Comparison of ENCODE assay signal across 1 cellular context in genomic region chr21:32727728-32728454, GRCh38.
A peak's percentile ranks its signal among the peaks of the same experiment; 100 is the strongest.
TF ChIP-seq lines count a peak whose summit lies in the region.

Gene SYNJ1, minus strand, starts transcription at chr21:32728013. Its CDS starts 1,118 bp downstream, at chr21:32726895.

TF ChIP-seq in HepG2, 621 proteins besides CTCF, POLR2A, EP300 and RAD21 (continued from another document and continues in another):
- TF ChIP-seq MLXIP (CRISPR knock-in tag; IDR thresholded peaks at IDR 0.05; ENCODE audit: borderline replicate concordance) (no peak), ZNF629 (CRISPR knock-in tag; conservative IDR thresholded peaks at IDR 0.05) (no peak), GABPB1 (CRISPR knock-in tag; IDR thresholded peaks at IDR 0.05) (peak; percentile 98), SIX1 (CRISPR knock-in tag; IDR thresholded peaks at IDR 0.05; ENCODE audit: borderline replicate concordance) (no peak), ZNF18 (CRISPR knock-in tag; IDR thresholded peaks at IDR 0.05; ENCODE audit: insufficient replicate concordance) (no peak), SKI (IDR thresholded peaks at IDR 0.05; ENCODE audit: partially characterized antibody) (peak; percentile 55), U2AF2 (IDR thresholded peaks at IDR 0.05; ENCODE audit: low read depth, low read length) (no peak), ZNF800 (CRISPR knock-in tag; IDR thresholded peaks at IDR 0.05) (peak; percentile 28), ZNF512B (CRISPR knock-in tag; IDR thresholded peaks at IDR 0.05; ENCODE audit: borderline replicate concordance) (no peak), KIAA2018 (CRISPR knock-in tag; IDR thresholded peaks at IDR 0.05; ENCODE audit: borderline replicate concordance) (0 out of 2 replicates have a peak, but pooled peaks have one; percentile 29), ZNF282 (IDR thresholded peaks at IDR 0.05; ENCODE audit: partially characterized antibody) (no peak), ZFP36L1 (CRISPR knock-in tag; IDR thresholded peaks at IDR 0.05) (peak; percentile 82; the same call in 1 of the 2 replicates), RCOR2 (CRISPR knock-in tag; IDR thresholded peaks at IDR 0.05) (no peak), ZNF879 (CRISPR knock-in tag; IDR thresholded peaks at IDR 0.05) (no peak), BATF2 (CRISPR knock-in tag; IDR thresholded peaks at IDR 0.05) (peak; percentile 62; the same call in 1 of the 2 replicates), YEATS2 (CRISPR knock-in tag; IDR thresholded peaks at IDR 0.05; ENCODE audit: borderline replicate concordance) (peak; percentile 71; the same call in 1 of the 2 replicates), TFAP4 (IDR thresholded peaks at IDR 0.05; ENCODE audit: borderline replicate concordance, low read depth) (peak; percentile 69), JUND (CRISPR knock-in tag; IDR thresholded peaks at IDR 0.05) (no peak), ZNF142 (CRISPR knock-in tag; IDR thresholded peaks at IDR 0.05) (peak; percentile 21; the same call in 1 of the 2 replicates), TERF1 (CRISPR knock-in tag; IDR thresholded peaks at IDR 0.05) (no peak), JDP2 (CRISPR knock-in tag; IDR thresholded peaks at IDR 0.05; ENCODE audit: borderline replicate concordance) (no peak)
